In genomic region chr5:52987711-52988329, GRCh38 we compare ENCODE assay signal across 10 cellular contexts. TPM values are rescaled to one million over a fixed set of nuclear protein-coding genes. Genes with fewer than 3 reads are reported as not detected.
A peak's percentile ranks its signal among the peaks of the same experiment; 100 is the strongest.
DNase-seq lines count a peak whose midpoint lies in the region; ATAC-seq, FAIRE-seq and TF ChIP-seq lines count a peak whose summit lies in the region.
"Had no signal": no experiment of that assay in that cellular context is flagged by ENCODE, and none has a peak within 500 bp of the region (broad histone marks: within the 10 kb centered on the region; RNA-seq: fewer than 3 reads in every experiment).

No MANE protein-coding gene starts in this region.

- H3K4me3 Mint-ChIP-seq in activated CD8-positive, alpha-beta memory T cell treated with anti-CD3 and anti-CD28 coated beads, Interleukin-2, amount 10 ng/mL, durations not matched to agents 7 days and 5 days = peak overlapping the region; percentile 40
- H3K4me3 Mint-ChIP-seq in T-helper 17 cell (peak overlapping the region; percentile 91), nephron progenitor cell (no peak overlapping the region)
- peak overlapping the region; percentile 74 for H3K4me3 Mint-ChIP-seq in stimulated activated naive CD8-positive, alpha-beta T cell treated with anti-CD3 and anti-CD28 coated beads, Interleukin-15, Interleukin-2, amounts not matched to agents 100 ng/mL and 50 ng/mL, for 24 hours

- peaks cover 24% of the 10 kb centered on the region for H3K27me3 Mint-ChIP-seq in activated CD8-positive, alpha-beta memory T cell treated with anti-CD3 and anti-CD28 coated beads, Interleukin-2, amount 10 ng/mL, durations not matched to agents 7 days and 5 days
- peaks cover 6% of the 10 kb centered on the region for H3K27me3 Mint-ChIP-seq in T-helper 17 cell
- H3K27me3 Mint-ChIP-seq in stimulated activated naive CD8-positive, alpha-beta T cell treated with anti-CD3 and anti-CD28 coated beads, Interleukin-15, Interleukin-2, amounts not matched to agents 100 ng/mL and 50 ng/mL, for 24 hours = peaks cover 52% of the 10 kb centered on the region
- peaks cover 82% of the 10 kb centered on the region for H3K27me3 Mint-ChIP-seq in nephron progenitor cell (ENCODE audit: low read depth, poor library complexity)

- DNase-seq in activated CD8-positive, alpha-beta memory T cell treated with anti-CD3 and anti-CD28 coated beads, Interleukin-2, amount 10 ng/mL, durations not matched to agents 7 days and 5 days = no peak
- no peak for DNase-seq in activated CD8-positive, alpha-beta memory T cell treated with anti-CD3 and anti-CD28 coated beads for 24 hours
- no peak for DNase-seq in T-helper 17 cell
- DNase-seq in fibroblast of pulmonary artery (ENCODE audit: low read depth) = peak; percentile 42
- DNase-seq in GM12892 (ENCODE audit: insufficient read length) = no peak
- DNase-seq in erythroblast (lab: John Stamatoyannopoulos, UW) = no peak
- no peak for DNase-seq in nephron progenitor cell
- DNase-seq: pancreas; stimulated activated naive CD4-positive, alpha-beta T cell treated with Interleukin-2 at 50 U/mL for 16 hours had no signal

- H3K9me3 ChIP-seq in T-helper 17 cell (ENCODE audit: control insufficient read depth, low read length, poor library complexity, severe bottlenecking) = no peaks in the 10 kb centered on the region
- H3K9me3 ChIP-seq: pancreas had no signal

- no peaks in the 10 kb centered on the region for H3K9me3 Mint-ChIP-seq in activated CD8-positive, alpha-beta memory T cell treated with anti-CD3 and anti-CD28 coated beads, Interleukin-2, amount 10 ng/mL, durations not matched to agents 7 days and 5 days (ENCODE audit: low read depth)
- H3K9me3 Mint-ChIP-seq in stimulated activated naive CD8-positive, alpha-beta T cell treated with anti-CD3 and anti-CD28 coated beads, Interleukin-15, Interleukin-2, amounts not matched to agents 100 ng/mL and 50 ng/mL, for 24 hours = no peaks in the 10 kb centered on the region
- peaks cover 19% of the 10 kb centered on the region for H3K9me3 Mint-ChIP-seq in nephron progenitor cell

- CTCF ChIA-PET in activated CD8-positive, alpha-beta memory T cell treated with anti-CD3 and anti-CD28 coated beads, Interleukin-2, amount 10 ng/mL, durations not matched to agents 7 days and 5 days (lab: Charles Lee) = interaction anchor here (0.7 to 4.0 kb wide), 12 partner anchors 25 to 212 kb away, joined by 3 to 28 read pairs (median 3); no protein-coding TSS in a partner anchor

- TF ChIP-seq POLR2A in GM12892 (IDR thresholded peaks at IDR 0.05; ENCODE audit: low read depth, low read length) = no peak
- TF ChIP-seq POLR2A in erythroblast (IDR thresholded peaks at IDR 0.05; ENCODE audit: low read length) = no peak

- FAIRE-seq in GM12892 (lab: Jason Lieb, UNC) = no peak
- FAIRE-seq: pancreas had no signal

- no peak overlapping the region for H3K4me3 ChIP-seq in fibroblast of pulmonary artery (replicated peaks; ENCODE audit: low read depth, low read length)

- peaks cover 59% of the 10 kb centered on the region for H3K4me1 Mint-ChIP-seq in activated CD8-positive, alpha-beta memory T cell treated with anti-CD3 and anti-CD28 coated beads, Interleukin-2, amount 10 ng/mL, durations not matched to agents 7 days and 5 days
- H3K4me1 Mint-ChIP-seq in T-helper 17 cell (peaks cover 22% of the 10 kb centered on the region), nephron progenitor cell (peaks cover 6% of the 10 kb centered on the region)
- peaks cover 36% of the 10 kb centered on the region for H3K4me1 Mint-ChIP-seq in stimulated activated naive CD8-positive, alpha-beta T cell treated with anti-CD3 and anti-CD28 coated beads, Interleukin-15, Interleukin-2, amounts not matched to agents 100 ng/mL and 50 ng/mL, for 24 hours (ENCODE audit: low read depth)

- H3K36me3 Mint-ChIP-seq in activated CD8-positive, alpha-beta memory T cell treated with anti-CD3 and anti-CD28 coated beads, Interleukin-2, amount 10 ng/mL, durations not matched to agents 7 days and 5 days = peaks cover 18% of the 10 kb centered on the region
- peaks cover 5% of the 10 kb centered on the region for H3K36me3 Mint-ChIP-seq in T-helper 17 cell (ENCODE audit: low read depth)
- no peaks in the 10 kb centered on the region for H3K36me3 Mint-ChIP-seq in stimulated activated naive CD8-positive, alpha-beta T cell treated with anti-CD3 and anti-CD28 coated beads, Interleukin-15, Interleukin-2, amounts not matched to agents 100 ng/mL and 50 ng/mL, for 24 hours (ENCODE audit: low read depth)
- peaks cover 10% of the 10 kb centered on the region for H3K36me3 Mint-ChIP-seq in nephron progenitor cell (ENCODE audit: low read depth)

- no peak for ATAC-seq in activated CD8-positive, alpha-beta memory T cell treated with anti-CD3 and anti-CD28 coated beads, Interleukin-2, amount 10 ng/mL, durations not matched to agents 7 days and 5 days
- ATAC-seq in T-helper 17 cell = no peak

- TF ChIP-seq CTCF in fibroblast of pulmonary artery (IDR thresholded peaks at IDR 0.05; ENCODE audit: low read length, missing control alignments) (no peak), nephron progenitor cell (IDR thresholded peaks at IDR 0.05) (no peak)

- no peak overlapping the region for H3K27ac Mint-ChIP-seq in activated CD8-positive, alpha-beta memory T cell treated with anti-CD3 and anti-CD28 coated beads, Interleukin-2, amount 10 ng/mL, durations not matched to agents 7 days and 5 days
- H3K27ac Mint-ChIP-seq in T-helper 17 cell (no peak overlapping the region), nephron progenitor cell (no peak overlapping the region)
- peak overlapping the region; percentile 59 for H3K27ac Mint-ChIP-seq in stimulated activated naive CD8-positive, alpha-beta T cell treated with anti-CD3 and anti-CD28 coated beads, Interleukin-15, Interleukin-2, amounts not matched to agents 100 ng/mL and 50 ng/mL, for 24 hours

RNA-seq across cellular contexts. Expression of gene ITGA2, which starts 1.3 kb away (rescaled TPM):
- total RNA-seq in activated CD8-positive, alpha-beta memory T cell treated with anti-CD3 and anti-CD28 coated beads, Interleukin-2, amount 10 ng/mL, durations not matched to agents 7 days and 5 days = 10 to 100 TPM; 17.6 to 37.0 TPM
- total RNA-seq in T-helper 17 cell = 1 to 10 TPM in 1 of 2 donors, under 1 TPM in 1; 0.62 to 1.8 TPM
- polyA plus RNA-seq in GM12892 (2012; ENCODE audit: missing spikeins) = not detected

Comparison
In these comparisons a context has a peak if more than half of its experiments do, and no peak if none do; other contexts are left out.
1. RNA of gene ITGA2, which starts 1.3 kb away (total RNA-seq): 17.6 to 37.0 TPM in activated CD8-positive, alpha-beta memory T cell treated with anti-CD3 and anti-CD28 coated beads, Interleukin-2, amount 10 ng/mL, durations not matched to agents 7 days and 5 days; 0.62 to 1.8 TPM in T-helper 17 cell; every median in the first group is over 4 times any median in the second.